Comparison of ENCODE assay signal across 1 cellular context in the genomic region with DNA sequence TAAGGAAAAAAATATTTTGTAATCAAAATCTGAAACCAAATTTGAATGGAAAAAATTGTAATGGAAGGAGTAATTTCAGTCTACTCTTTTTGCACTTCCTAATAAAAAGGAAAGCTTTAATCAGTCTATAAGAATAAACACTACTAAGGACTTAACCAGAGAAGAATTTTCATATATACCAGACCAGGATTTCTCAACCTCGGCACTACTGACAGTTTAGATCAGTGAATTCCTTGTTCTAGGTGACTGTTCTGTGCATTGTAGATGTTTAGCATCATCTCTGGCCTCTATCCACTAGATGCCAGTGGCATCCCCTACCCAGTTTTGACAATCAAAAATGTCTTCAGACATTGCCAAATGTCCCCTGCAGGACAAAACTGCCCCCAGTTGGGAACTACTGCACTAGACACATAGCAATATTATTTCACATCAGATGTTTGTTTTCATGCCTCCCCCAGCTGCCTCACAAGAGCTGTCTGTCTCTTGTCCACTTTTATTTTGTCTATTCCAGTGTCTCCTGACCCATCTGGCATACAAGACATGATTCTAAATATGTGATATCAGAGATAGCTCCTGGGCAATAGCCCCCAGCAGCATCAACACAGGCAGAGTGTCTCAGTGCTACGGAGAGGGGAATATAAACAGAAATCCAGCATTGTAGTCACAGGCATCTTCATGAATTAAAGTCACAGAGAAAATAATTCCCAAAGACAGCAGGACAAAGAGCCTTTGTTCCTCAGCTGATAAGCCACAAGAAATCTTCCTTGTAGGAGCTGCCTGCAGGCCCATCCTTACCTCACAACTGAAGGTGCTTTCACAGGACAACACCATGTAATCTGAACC.
TF ChIP-seq lines count a peak whose summit lies in the region.

No MANE protein-coding gene starts in this region.

TF ChIP-seq in IMR-90, 13 proteins besides CTCF, POLR2A, EP300 and RAD21:
- no peak for TF ChIP-seq FOS (IDR thresholded peaks at IDR 0.05; ENCODE audit: low read depth, low read length)
- TF ChIP-seq CEBPB (IDR thresholded peaks at IDR 0.05; ENCODE audit: low read depth, low read length): 0 out of 2 replicates have a peak, but pooled peaks have one; percentile 26
- TF ChIP-seq, protein P1, sequence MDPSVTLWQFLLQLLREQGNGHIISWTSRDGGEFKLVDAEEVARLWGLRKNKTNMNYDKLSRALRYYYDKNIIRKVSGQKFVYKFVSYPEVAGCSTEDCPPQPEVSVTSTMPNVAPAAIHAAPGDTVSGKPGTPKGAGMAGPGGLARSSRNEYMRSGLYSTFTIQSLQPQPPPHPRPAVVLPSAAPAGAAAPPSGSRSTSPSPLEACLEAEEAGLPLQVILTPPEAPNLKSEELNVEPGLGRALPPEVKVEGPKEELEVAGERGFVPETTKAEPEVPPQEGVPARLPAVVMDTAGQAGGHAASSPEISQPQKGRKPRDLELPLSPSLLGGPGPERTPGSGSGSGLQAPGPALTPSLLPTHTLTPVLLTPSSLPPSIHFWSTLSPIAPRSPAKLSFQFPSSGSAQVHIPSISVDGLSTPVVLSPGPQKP (IDR thresholded peaks at IDR 0.05; ENCODE audit: borderline replicate concordance, low read depth, low read length): no peak
- no peak for TF ChIP-seq MXI1 (IDR thresholded peaks at IDR 0.05; ENCODE audit: borderline replicate concordance, low read depth, low read length)
